Comparison of ENCODE assay signal across 18 cellular contexts in the genomic region with DNA sequence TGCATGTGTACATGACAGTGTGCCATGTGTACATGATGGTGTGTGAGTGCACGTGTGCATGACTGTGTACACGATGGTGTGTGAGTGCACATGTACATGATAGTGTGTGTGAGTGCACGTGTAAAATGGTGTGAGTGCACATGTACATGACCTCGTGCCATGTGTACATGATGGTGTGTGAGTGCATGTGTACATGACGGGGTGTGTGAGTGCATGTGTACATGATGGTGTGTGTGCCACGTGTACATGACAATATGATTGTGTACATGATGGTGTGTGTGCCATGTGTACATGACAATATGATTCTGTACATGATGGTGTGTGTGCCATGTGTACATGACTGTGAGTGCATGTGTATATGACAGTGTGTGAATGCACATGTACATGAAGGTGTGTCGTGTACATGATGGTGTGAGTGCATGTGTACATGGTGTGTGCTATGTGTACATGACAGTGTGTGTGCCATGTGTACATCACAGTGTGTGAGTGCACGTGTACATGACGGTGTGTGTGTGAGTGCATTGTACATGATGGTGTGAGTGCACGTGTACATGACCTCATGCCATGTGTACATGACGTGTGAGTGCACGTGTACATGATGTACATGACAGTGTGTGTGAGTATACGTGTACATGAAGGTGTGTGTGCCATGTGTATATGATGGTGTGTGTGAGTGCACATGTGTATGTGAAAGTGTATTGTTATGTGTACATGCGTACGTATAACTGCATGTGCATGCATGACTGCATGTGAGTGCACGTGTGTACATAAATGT. TPM values are rescaled to one million over a fixed set of nuclear protein-coding genes. Genes with fewer than 3 reads are reported as not detected.
DNase-seq lines count a peak whose midpoint lies in the region; ATAC-seq, FAIRE-seq and TF ChIP-seq lines count a peak whose summit lies in the region.
"Had no signal": no experiment of that assay in that cellular context is flagged by ENCODE, and none has a peak within 500 bp of the region (broad histone marks: within the 10 kb centered on the region; RNA-seq: fewer than 3 reads in every experiment).

No MANE protein-coding gene starts in this region.

- no peak overlapping the region for H3K4me2 ChIP-seq in HepG2 (ENCODE audit: low read depth, low read length)

- peak; percentile 42 for FAIRE-seq in HepG2 (lab: Jason Lieb, UNC)
- FAIRE-seq: D721Med had no signal

- intact Hi-C loops in HepG2 (cut with micrococcal nuclease; ENCODE audit: unreplicated experiment) (no loop called here), right lobe of liver (cut with DNase I) (no loop called here), uterus (cut with DNase I; ENCODE audit: low total_unique reads) (no loop called here)
- intact Hi-C loops in naive thymus-derived CD4-positive, alpha-beta T cell (cut with micrococcal nuclease) = no loop called here

- BruUV-seq in HepG2 (replicated peaks; lab: Mats Ljungman, UMichigan) = no TSS peak

- peaks cover 26% of the 10 kb centered on the region for H3K9me3 ChIP-seq in HepG2 (ENCODE audit: low read length)
- H3K9me3 ChIP-seq in right lobe of liver = no peaks in the 10 kb centered on the region
- H3K9me3 ChIP-seq in naive thymus-derived CD4-positive, alpha-beta T cell (ENCODE audit: control insufficient read depth in 2 of 3, low read length in 3 of 3) = no peaks in the 10 kb centered on the region
- H3K9me3 ChIP-seq in uterus = no peaks in the 10 kb centered on the region

- no peaks in the 10 kb centered on the region for H3K4me1 ChIP-seq in HepG2 (ENCODE audit: insufficient read depth, low read length)
- no peaks in the 10 kb centered on the region for H3K4me1 ChIP-seq in right lobe of liver
- H3K4me1 ChIP-seq in naive thymus-derived CD4-positive, alpha-beta T cell (ENCODE audit: control insufficient read depth in 2 of 2, insufficient read depth in 2 of 2, low read length in 2 of 2) = no peaks in the 10 kb centered on the region
- H3K4me1 ChIP-seq in uterus = no peaks in the 10 kb centered on the region

- TF ChIP-seq RAD21 in HepG2 (CRISPR knock-in tag; IDR thresholded peaks at IDR 0.05) = no peak

- H3K9ac ChIP-seq in HepG2 (ENCODE audit: insufficient read depth, low read depth, low read length) = no peak overlapping the region
- H3K9ac ChIP-seq: GM23248 had no signal

- in situ Hi-C loops in HepG2 (cut with HindIII; ENCODE audit: extremely low pct_ligation_motif_present, low pct_unique_long_range_greater_than_20kb) = no loop called here

- WGBS in HepG2 (ENCODE audit: low lambda C conversion rate) = 95% methylated on average over 16 of the region's 16 CpGs
- 87% methylated on average over 16 of the region's 16 CpGs for WGBS in right lobe of liver (ENCODE audit: insufficient coverage, low coverage, low lambda C conversion rate, missing lambda C conversion rate)

- POLR2A ChIA-PET in HepG2 (lab: Yijun Ruan, JAX) = no interaction called here
- POLR2A ChIA-PET in naive thymus-derived CD4-positive, alpha-beta T cell (lab: Charles Lee) = no interaction called here

- ATAC-seq in HepG2 (no peak), right lobe of liver (no peak), HG03460 (IDR thresholded peaks at IDR 0.05; ENCODE audit: unreplicated experiment) (no peak)
- no peak for ATAC-seq in central memory CD8-positive, alpha-beta T cell (replicated peaks; ENCODE audit: extremely low read depth, poor library complexity, severe bottlenecking)
- no peak for ATAC-seq in naive thymus-derived CD4-positive, alpha-beta T cell
- ATAC-seq: CD8-positive, alpha-beta T cell; PC-3 had no signal

- no peaks in the 10 kb centered on the region for H3K27me3 ChIP-seq in HepG2 (ENCODE audit: control insufficient read depth in 1 of 2, insufficient read depth in 2 of 2, low read length in 2 of 2)
- no peaks in the 10 kb centered on the region for H3K27me3 ChIP-seq in right lobe of liver
- no peaks in the 10 kb centered on the region for H3K27me3 ChIP-seq in naive thymus-derived CD4-positive, alpha-beta T cell (ENCODE audit: control insufficient read depth in 2 of 2, insufficient read depth in 2 of 2, low read length in 2 of 2)
- H3K27me3 ChIP-seq in uterus = no peaks in the 10 kb centered on the region

- no peak overlapping the region for H3K27ac ChIP-seq in HepG2 (ENCODE audit: extremely low read length, insufficient read depth, low read length)
- no peak overlapping the region for H3K27ac ChIP-seq in right lobe of liver
- no peak overlapping the region for H3K27ac ChIP-seq in naive thymus-derived CD4-positive, alpha-beta T cell (ENCODE audit: low read depth, low read length)
- H3K27ac ChIP-seq in uterus = no peak overlapping the region
- H3K27ac ChIP-seq: 22Rv1, GM23248 had no signal

- TF ChIP-seq EP300 in HepG2 (IDR thresholded peaks at IDR 0.05; ENCODE audit: low read depth in 2 of 2, low read length in 2 of 2) (no peak), HepG2 (CRISPR knock-in tag; IDR thresholded peaks at IDR 0.05; ENCODE audit: borderline replicate concordance) (no peak)

- peaks cover 16% of the 10 kb centered on the region for H3K9me3 Mint-ChIP-seq in central memory CD8-positive, alpha-beta T cell
- H3K9me3 Mint-ChIP-seq in naive thymus-derived CD4-positive, alpha-beta T cell = peaks cover 0 to 14% (median 0%) of the 10 kb centered on the region in 11 donors
- H3K9me3 Mint-ChIP-seq: CD8-positive, alpha-beta T cell had no signal

- peaks cover 6% of the 10 kb centered on the region; the same call in 1 of the 2 replicates for H4K20me1 ChIP-seq in HepG2 (ENCODE audit: insufficient read depth, low read length)

- H3K36me3 ChIP-seq in HepG2 (replicated peaks in 1 of 2; ENCODE audit: control insufficient read depth in 1 of 2, insufficient read depth in 2 of 2, low read length in 2 of 2) (peaks cover 0 to 1% of the 10 kb centered on the region in 2 experiments; a peak in 1 of 5 replicates), right lobe of liver (no peaks in the 10 kb centered on the region), uterus (no peaks in the 10 kb centered on the region)
- H3K36me3 ChIP-seq in naive thymus-derived CD4-positive, alpha-beta T cell (ENCODE audit: control insufficient read depth in 2 of 3, insufficient read depth in 3 of 3, low read length in 3 of 3) = peaks cover 0 to 14% (median 0%) of the 10 kb centered on the region in 3 experiments

- H3K4me3 ChIP-seq in HepG2 (replicated peaks in 1 of 3; ENCODE audit: insufficient read depth in 1 of 3, low read depth in 2 of 3, low read length in 3 of 3) = no peak overlapping the region
- no peak overlapping the region for H3K4me3 ChIP-seq in right lobe of liver
- no peak overlapping the region for H3K4me3 ChIP-seq in naive thymus-derived CD4-positive, alpha-beta T cell (ENCODE audit: low read length)
- no peak overlapping the region for H3K4me3 ChIP-seq in uterus
- H3K4me3 ChIP-seq: GM23248 had no signal

- no peak overlapping the region for H3K4me3 Mint-ChIP-seq in central memory CD8-positive, alpha-beta T cell
- no peak overlapping the region for H3K4me3 Mint-ChIP-seq in naive thymus-derived CD4-positive, alpha-beta T cell
- H3K4me3 Mint-ChIP-seq: CD8-positive, alpha-beta T cell had no signal

- H3K27ac Mint-ChIP-seq in central memory CD8-positive, alpha-beta T cell (ENCODE audit: low read depth) = peak overlapping the region; percentile 33
- peak overlapping the region in 6 of 9 donors; percentile 8 to 79 (median 59) for H3K27ac Mint-ChIP-seq in naive thymus-derived CD4-positive, alpha-beta T cell
- H3K27ac Mint-ChIP-seq: CD8-positive, alpha-beta T cell had no signal

- H3K36me3 Mint-ChIP-seq in central memory CD8-positive, alpha-beta T cell (ENCODE audit: insufficient read depth) = peaks cover 2% of the 10 kb centered on the region
- peaks cover 0 to 15% (median 0%) of the 10 kb centered on the region in 5 donors for H3K36me3 Mint-ChIP-seq in naive thymus-derived CD4-positive, alpha-beta T cell

- no peaks in the 10 kb centered on the region for H3K27me3 Mint-ChIP-seq in central memory CD8-positive, alpha-beta T cell
- H3K27me3 Mint-ChIP-seq in naive thymus-derived CD4-positive, alpha-beta T cell = no peaks in the 10 kb centered on the region

- CTCF ChIA-PET in HepG2 (lab: Yijun Ruan, JAX; ENCODE audit: low intra/inter-chr PET ratio, low total read pairs) = no interaction called here
- CTCF ChIA-PET in naive thymus-derived CD4-positive, alpha-beta T cell (lab: Charles Lee) = no interaction called here

- TF ChIP-seq POLR2A in HepG2 (IDR thresholded peaks at IDR 0.05; ENCODE audit: insufficient read depth in 1 of 2, low read depth in 2 of 2, low read length in 2 of 2) = no peak
- TF ChIP-seq POLR2A in right lobe of liver (IDR thresholded peaks at IDR 0.05) = no peak
- no peak for TF ChIP-seq POLR2A in uterus (IDR thresholded peaks at IDR 0.05)

- H2AFZ ChIP-seq in HepG2 (ENCODE audit: low read length) = no peak overlapping the region
- H2AFZ ChIP-seq: GM23248 had no signal

- no peak for DNase-seq in HepG2 (ENCODE audit: low spot score)
- no peak for DNase-seq in right lobe of liver
- DNase-seq in central memory CD8-positive, alpha-beta T cell (ENCODE audit: low spot score in 2 of 2) = no peak
- DNase-seq in naive thymus-derived CD4-positive, alpha-beta T cell = no peak
- DNase-seq in uterus = no peak
- DNase-seq in NCI-H2196 treated with DMSO at 0.1 percent for 48 hours (lab: John Stamatoyannopoulos, UW; ENCODE audit: unreplicated experiment) = no peak
- DNase-seq in NCI-H1694 (lab: John Stamatoyannopoulos, UW) = no peak
- DNase-seq: CD8-positive, alpha-beta T cell; DMS79; GM23248; NCI-H1105 treated with DMSO at 0.1 percent for 48 hours; NCI-H2029; NCI-H2171; NCI-H774; PC-3 had no signal

- TF ChIP-seq CTCF in HepG2 (CRISPR knock-in tag; IDR thresholded peaks at IDR 0.05) (no peak), right lobe of liver (IDR thresholded peaks at IDR 0.05) (no peak), uterus (IDR thresholded peaks at IDR 0.05) (no peak)

- peaks cover 19% of the 10 kb centered on the region for H3K4me1 Mint-ChIP-seq in central memory CD8-positive, alpha-beta T cell
- peaks cover 0 to 18% (median 7%) of the 10 kb centered on the region in 7 donors for H3K4me1 Mint-ChIP-seq in naive thymus-derived CD4-positive, alpha-beta T cell

- H3K79me2 ChIP-seq in HepG2 (ENCODE audit: insufficient read depth, low read length) = no peaks in the 10 kb centered on the region

RNA-seq across cellular contexts. Expression of a gene that starts 46.3 kb away (rescaled TPM):
- total RNA-seq in HepG2 (2016; rRNA removed; fragmentation: Illumina TruSeq; extraction: Trizol) (3.7 and 7.9 TPM in 2 replicates), right lobe of liver (10 to 100 TPM; 16.2 to 27.6 (median 23.3) TPM), uterus (10 to 100 TPM in 2 of 4 donors, 1 to 10 TPM in 2; 2.9 to 59.1 (median 31.8) TPM)
- total RNA-seq in HepG2 (2016; cell fraction: cytosol; rRNA removed; fragmentation: Illumina TruSeq; extraction: Trizol; ENCODE audit: low read depth) = 2.7 and 3.6 TPM in 2 replicates
- total RNA-seq in HepG2 (2016; cell fraction: insoluble cytoplasmic fraction; rRNA removed; fragmentation: Illumina TruSeq; extraction: Trizol) = 5.4 and 6.9 TPM in 2 replicates
- 7.0 and 9.3 TPM in 2 replicates for total RNA-seq in HepG2 (2016; cell fraction: membrane; rRNA removed; fragmentation: Illumina TruSeq; extraction: Trizol)
- 10.9 and 11.0 TPM in 2 replicates for total RNA-seq in HepG2 (2016; cell fraction: nucleus; rRNA removed; fragmentation: Illumina TruSeq; extraction: Trizol)
- 3.6 and 4.9 TPM in 2 replicates for polyA plus RNA-seq in HepG2 (2011; rRNA removed)
- polyA plus RNA-seq in HepG2 (2011; cell fraction: cytosol; rRNA removed) = 3.0 and 6.0 TPM in 2 replicates
- polyA plus RNA-seq in HepG2 (2011; cell fraction: nucleus; rRNA removed) = 50.9 and 76.3 TPM in 2 replicates
- 25.5 and 31.0 TPM in 2 replicates for polyA plus RNA-seq in HepG2 (2012)
- 5.9 and 6.4 TPM in 2 replicates for polyA plus RNA-seq in HepG2 (2016; cell fraction: cytosol; fragmentation: Illumina TruSeq; extraction: Trizol; ENCODE audit: low read depth)
- polyA plus RNA-seq in HepG2 (2016; cell fraction: insoluble cytoplasmic fraction; fragmentation: Illumina TruSeq; extraction: Trizol; ENCODE audit: low read depth) = 20.0 and 28.2 TPM in 2 replicates
- 20.5 and 23.8 TPM in 2 replicates for polyA plus RNA-seq in HepG2 (2016; cell fraction: membrane; fragmentation: Illumina TruSeq; extraction: Trizol; ENCODE audit: low read depth)
- 64.1 and 69.3 TPM in 2 replicates for polyA plus RNA-seq in HepG2 (2016; cell fraction: nucleus; fragmentation: Illumina TruSeq; extraction: Trizol; ENCODE audit: insufficient read depth, low read depth)
- 3.8 and 7.6 TPM in 2 replicates for polyA minus RNA-seq in HepG2 (2011; rRNA and poly(A)+ RNA removed; ENCODE audit: low replicate concordance)
- polyA minus RNA-seq in HepG2 (2011; cell fraction: cytosol; rRNA and poly(A)+ RNA removed) = 17.3 and 28.7 TPM in 2 replicates
- polyA minus RNA-seq in HepG2 (2011; cell fraction: nucleus; rRNA and poly(A)+ RNA removed) = 8.5 and 11.2 TPM in 2 replicates
- total RNA-seq in naive thymus-derived CD4-positive, alpha-beta T cell = 100 to 1,000 TPM in 2 of 5 experiments, 10 to 100 TPM in 3; 56.3 to 105 (median 93.0) TPM
- under 1 TPM; 0.77 to 0.92 TPM for polyA plus RNA-seq in naive thymus-derived CD4-positive, alpha-beta T cell
